Comparison of ENCODE assay signal across 8 cellular contexts in the genomic region with DNA sequence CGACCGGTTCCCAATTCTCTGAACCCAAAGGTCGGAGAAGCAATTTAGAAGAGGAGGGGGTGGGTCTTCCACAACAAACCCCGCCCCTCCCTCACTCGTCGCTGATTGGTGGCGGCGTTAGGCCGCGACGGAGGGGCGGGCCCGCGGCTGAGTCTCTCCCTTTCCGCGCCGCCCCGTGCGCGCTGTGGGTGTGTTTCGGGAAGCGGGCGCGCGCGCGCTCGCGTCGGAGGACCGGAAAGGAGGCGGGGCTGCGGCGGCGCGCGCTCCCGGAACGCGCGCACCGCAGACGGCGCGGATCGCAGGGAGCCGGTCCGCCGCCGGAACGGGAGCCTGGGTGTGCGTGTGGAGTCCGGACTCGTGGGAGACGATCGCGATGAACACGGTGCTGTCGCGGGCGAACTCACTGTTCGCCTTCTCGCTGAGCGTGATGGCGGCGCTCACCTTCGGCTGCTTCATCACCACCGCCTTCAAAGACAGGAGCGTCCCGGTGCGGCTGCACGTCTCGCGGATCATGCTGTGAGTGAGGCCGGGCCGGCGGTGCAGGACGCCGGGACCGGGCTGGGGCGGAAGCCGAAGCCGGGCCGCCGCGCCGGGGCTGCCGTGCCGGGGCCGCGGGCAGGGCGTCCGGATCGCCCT. TPM values are rescaled to one million over a fixed set of nuclear protein-coding genes. Genes with fewer than 3 reads are reported as not detected.
DNase-seq lines count a peak whose midpoint lies in the region; ATAC-seq and TF ChIP-seq lines count a peak whose summit lies in the region.

A gene (plus strand): TSS at position 263 of the 636 bp plus-strand sequence. CDS start 111 bp downstream, at position 374.

- peak within 1 kb of the TSS; percentile 91 for H3K27ac Mint-ChIP-seq in dendritic cell treated with granulocyte-macrophage colony-stimulating factor and Interleukin-4, amounts not matched to agents 40 ng/mL and 50 ng/mL, for 4 days

- no peaks in the 10 kb centered on the region for H3K27me3 ChIP-seq in left lung

- no peaks in the 10 kb centered on the region for H3K36me3 ChIP-seq in left lung

- peaks cover 37% of the 10 kb centered on the region for H3K36me3 Mint-ChIP-seq in dendritic cell treated with granulocyte-macrophage colony-stimulating factor and Interleukin-4, amounts not matched to agents 40 ng/mL and 50 ng/mL, for 4 days (ENCODE audit: low read depth)

- peak within 1 kb of the TSS; percentile 82 to 83 for H3K4me3 ChIP-seq in left lung

- H3K4me1 Mint-ChIP-seq in dendritic cell treated with granulocyte-macrophage colony-stimulating factor and Interleukin-4, amounts not matched to agents 40 ng/mL and 50 ng/mL, for 4 days (ENCODE audit: low read depth): peaks cover 42% of the 10 kb centered on the region

- H3K27me3 Mint-ChIP-seq in dendritic cell treated with granulocyte-macrophage colony-stimulating factor and Interleukin-4, amounts not matched to agents 40 ng/mL and 50 ng/mL, for 4 days: no peaks in the 10 kb centered on the region

- peak; percentile 56 to 97 (median 92) for DNase-seq in C1 segment of cervical spinal cord (lab: John Stamatoyannopoulos, UW)
- peak; percentile 62 for DNase-seq in NCI-H748 treated with DMSO at 0.1 percent for 48 hours (lab: John Stamatoyannopoulos, UW)
- DNase-seq in activated CD4-positive, alpha-beta T cell treated with anti-CD3 and anti-CD28 coated beads, Interleukin-2, amount 50 U/mL, for 24 hours (ENCODE audit: low read depth in 1 of 2, low spot score in 1 of 2): peak; percentile 81 to 93
- DNase-seq in left lung: peak; percentile 97 to 99
- DNase-seq in stimulated activated CD4-positive, alpha-beta T cell treated with anti-CD3 and anti-CD28 coated beads, Interleukin-2, amount 100 ng/mL, for 48 hours: peak; percentile 88 to 92

- H3K4me1 ChIP-seq in left lung: peaks cover 15 to 45% of the 10 kb centered on the region in 2 donors

- peak; percentile 85 for ATAC-seq in GM19372 (IDR thresholded peaks at IDR 0.05; ENCODE audit: low read depth, unreplicated experiment)
- peak; percentile 69 for ATAC-seq in HG03558 (IDR thresholded peaks at IDR 0.05; ENCODE audit: extremely low read depth, unreplicated experiment)
- ATAC-seq in left lung: peak; percentile 98

- no peaks in the 10 kb centered on the region for H3K9me3 Mint-ChIP-seq in dendritic cell treated with granulocyte-macrophage colony-stimulating factor and Interleukin-4, amounts not matched to agents 40 ng/mL and 50 ng/mL, for 4 days

- TF ChIP-seq CTCF in left lung (IDR thresholded peaks at IDR 0.05): no peak

- no peaks in the 10 kb centered on the region for H3K9me3 ChIP-seq in left lung

- intact Hi-C loops in dendritic cell treated with granulocyte-macrophage colony-stimulating factor and Interleukin-4, amounts not matched to agents 40 ng/mL and 50 ng/mL, for 4 days (cut with micrococcal nuclease): loop anchor here (1.0 to 10.0 kb wide), 4 partner anchors 125 to 985 kb away; a partner anchor contains a TSS
- intact Hi-C loops in left lung (cut with DNase I): no loop called here

- H3K27ac ChIP-seq in left lung: peak within 1 kb of the TSS; percentile 97 to 99

- H3K4me3 Mint-ChIP-seq in dendritic cell treated with granulocyte-macrophage colony-stimulating factor and Interleukin-4, amounts not matched to agents 40 ng/mL and 50 ng/mL, for 4 days: peak within 1 kb of the TSS; percentile 87

RNA-seq across cellular contexts. Expression of the gene that starts here (rescaled TPM):
- 100 to 1,000 TPM; 137 to 203 TPM for total RNA-seq in left lung

Comparison
In these comparisons a context has a peak if more than half of its experiments do, and no peak if none do; other contexts are left out.
1. Peak in every context shown above with its lines: DNase-seq, ATAC-seq, H3K4me3 ChIP-seq and H3K27ac ChIP-seq.